Comparison of ENCODE assay signal across 8 cellular contexts in genomic region chrX:153708415-153708814, GRCh38. TPM values are rescaled to one million over a fixed set of nuclear protein-coding genes. Genes with fewer than 3 reads are reported as not detected.
DNase-seq lines count a peak whose midpoint lies in the region; ATAC-seq, FAIRE-seq and TF ChIP-seq lines count a peak whose summit lies in the region.

No MANE protein-coding gene starts in this region.

- H3K4me3 Mint-ChIP-seq in activated T-helper 2 cell treated with anti-CD3 and anti-CD28 coated beads, Interferon-gamma antibody, Interleukin-2, Interleukin-4, amounts not matched to agents 10 μg/mL and 5 μg/mL and 100 μg/mL, durations not matched to agents 14 hours and 24 hours and 36 hours (ENCODE audit: low read depth) = no peak overlapping the region
- H3K4me3 Mint-ChIP-seq in stimulated activated memory B cell treated with anti-CD40 and anti-IgM and Interleukin-4, amounts not matched to agents 10 μg/mL and 1 μg/mL and 100 μg/mL, for 72 hours = no peak overlapping the region

- TF ChIP-seq POLR2A in GM12892 (IDR thresholded peaks at IDR 0.05; ENCODE audit: low read depth, low read length) = no peak

- H3K27me3 Mint-ChIP-seq in activated T-helper 2 cell treated with anti-CD3 and anti-CD28 coated beads, Interferon-gamma antibody, Interleukin-2, Interleukin-4, amounts not matched to agents 10 μg/mL and 5 μg/mL and 100 μg/mL, durations not matched to agents 14 hours and 24 hours and 36 hours (ENCODE audit: low read depth) = no peaks in the 10 kb centered on the region
- no peaks in the 10 kb centered on the region for H3K27me3 Mint-ChIP-seq in stimulated activated memory B cell treated with anti-CD40 and anti-IgM and Interleukin-4, amounts not matched to agents 10 μg/mL and 1 μg/mL and 100 μg/mL, for 72 hours

- DNase-seq in AG08396 (ENCODE audit: low spot score) = peak; percentile 75
- DNase-seq in GM12892 (ENCODE audit: insufficient read length) = no peak
- DNase-seq in NCI-H2227 treated with DMSO at 0.1 percent for 48 hours (lab: John Stamatoyannopoulos, UW) = peak; percentile 55
- DNase-seq in activated T-helper 2 cell treated with anti-CD3 and anti-CD28 coated beads, Interferon-gamma antibody, Interleukin-2, Interleukin-4, amounts not matched to agents 10 μg/mL and 5 μg/mL and 100 μg/mL, durations not matched to agents 14 hours and 24 hours and 36 hours (ENCODE audit: low spot score) = peak; percentile 28
- DNase-seq in globus pallidus (ENCODE audit: low spot score) = peak; percentile 60
- DNase-seq in posterior cingulate gyrus = peak; percentile 63 to 97 (median 76)
- DNase-seq in activated CD8-positive, alpha-beta memory T cell treated with anti-CD3 and anti-CD28 coated beads for 24 hours = no peak

- H3K9me3 Mint-ChIP-seq in activated T-helper 2 cell treated with anti-CD3 and anti-CD28 coated beads, Interferon-gamma antibody, Interleukin-2, Interleukin-4, amounts not matched to agents 10 μg/mL and 5 μg/mL and 100 μg/mL, durations not matched to agents 14 hours and 24 hours and 36 hours = no peaks in the 10 kb centered on the region
- no peaks in the 10 kb centered on the region for H3K9me3 Mint-ChIP-seq in stimulated activated memory B cell treated with anti-CD40 and anti-IgM and Interleukin-4, amounts not matched to agents 10 μg/mL and 1 μg/mL and 100 μg/mL, for 72 hours

- FAIRE-seq in GM12892 (lab: Jason Lieb, UNC) = peak; percentile 76

- ATAC-seq in stimulated activated memory B cell treated with anti-CD40 and anti-IgM and Interleukin-4, amounts not matched to agents 10 μg/mL and 1 μg/mL and 100 μg/mL, for 72 hours = no peak

- H3K36me3 Mint-ChIP-seq in activated T-helper 2 cell treated with anti-CD3 and anti-CD28 coated beads, Interferon-gamma antibody, Interleukin-2, Interleukin-4, amounts not matched to agents 10 μg/mL and 5 μg/mL and 100 μg/mL, durations not matched to agents 14 hours and 24 hours and 36 hours (ENCODE audit: low read depth) = peaks cover 33% of the 10 kb centered on the region
- peaks cover 34% of the 10 kb centered on the region for H3K36me3 Mint-ChIP-seq in stimulated activated memory B cell treated with anti-CD40 and anti-IgM and Interleukin-4, amounts not matched to agents 10 μg/mL and 1 μg/mL and 100 μg/mL, for 72 hours

- intact Hi-C loops in activated T-helper 2 cell treated with anti-CD3 and anti-CD28 coated beads, Interferon-gamma antibody, Interleukin-2, Interleukin-4, amounts not matched to agents 10 μg/mL and 5 μg/mL and 100 μg/mL, durations not matched to agents 14 hours and 24 hours and 36 hours (cut with micrococcal nuclease) = no loop called here
- intact Hi-C loops in posterior cingulate gyrus (cut with DNase I) = no loop called here

- no peak overlapping the region for H3K27ac Mint-ChIP-seq in activated T-helper 2 cell treated with anti-CD3 and anti-CD28 coated beads, Interferon-gamma antibody, Interleukin-2, Interleukin-4, amounts not matched to agents 10 μg/mL and 5 μg/mL and 100 μg/mL, durations not matched to agents 14 hours and 24 hours and 36 hours
- H3K27ac Mint-ChIP-seq in stimulated activated memory B cell treated with anti-CD40 and anti-IgM and Interleukin-4, amounts not matched to agents 10 μg/mL and 1 μg/mL and 100 μg/mL, for 72 hours = no peak overlapping the region

- H3K4me1 Mint-ChIP-seq in activated T-helper 2 cell treated with anti-CD3 and anti-CD28 coated beads, Interferon-gamma antibody, Interleukin-2, Interleukin-4, amounts not matched to agents 10 μg/mL and 5 μg/mL and 100 μg/mL, durations not matched to agents 14 hours and 24 hours and 36 hours (ENCODE audit: low read depth) = no peaks in the 10 kb centered on the region
- H3K4me1 Mint-ChIP-seq in stimulated activated memory B cell treated with anti-CD40 and anti-IgM and Interleukin-4, amounts not matched to agents 10 μg/mL and 1 μg/mL and 100 μg/mL, for 72 hours = peaks cover 6% of the 10 kb centered on the region

RNA-seq across cellular contexts. Expression of gene BCAP31, which starts 15.8 kb away (rescaled TPM):
- 65.0 TPM for polyA plus RNA-seq in GM12892 (2012; ENCODE audit: missing spikeins)
- total RNA-seq in activated T-helper 2 cell treated with anti-CD3 and anti-CD28 coated beads, Interferon-gamma antibody, Interleukin-2, Interleukin-4, amounts not matched to agents 10 μg/mL and 5 μg/mL and 100 μg/mL, durations not matched to agents 14 hours and 24 hours and 36 hours = 154 TPM in 2 replicates

RNA-seq across cellular contexts. Expression of gene ABCD1, which starts 16.2 kb away (rescaled TPM):
- 0.47 TPM for polyA plus RNA-seq in GM12892 (2012; ENCODE audit: missing spikeins)
- total RNA-seq in activated T-helper 2 cell treated with anti-CD3 and anti-CD28 coated beads, Interferon-gamma antibody, Interleukin-2, Interleukin-4, amounts not matched to agents 10 μg/mL and 5 μg/mL and 100 μg/mL, durations not matched to agents 14 hours and 24 hours and 36 hours = 8.8 and 10.1 TPM in 2 replicates

RNA-seq across cellular contexts. Expression of gene SLC6A8, which starts 20.7 kb away (rescaled TPM):
- 1.8 TPM for polyA plus RNA-seq in GM12892 (2012; ENCODE audit: missing spikeins)
- 2.2 and 2.5 TPM in 2 replicates for total RNA-seq in activated T-helper 2 cell treated with anti-CD3 and anti-CD28 coated beads, Interferon-gamma antibody, Interleukin-2, Interleukin-4, amounts not matched to agents 10 μg/mL and 5 μg/mL and 100 μg/mL, durations not matched to agents 14 hours and 24 hours and 36 hours

RNA-seq across cellular contexts. Expression of gene PNCK, which starts 34.8 kb away (rescaled TPM):
- 2.3 TPM for polyA plus RNA-seq in GM12892 (2012; ENCODE audit: missing spikeins)
- total RNA-seq in activated T-helper 2 cell treated with anti-CD3 and anti-CD28 coated beads, Interferon-gamma antibody, Interleukin-2, Interleukin-4, amounts not matched to agents 10 μg/mL and 5 μg/mL and 100 μg/mL, durations not matched to agents 14 hours and 24 hours and 36 hours = 0.18 and 0.43 TPM in 2 replicates

RNA-seq across cellular contexts. Expression of gene PLXNB3, which starts 55.6 kb away (rescaled TPM):
- not detected for polyA plus RNA-seq in GM12892 (2012; ENCODE audit: missing spikeins)
- total RNA-seq in activated T-helper 2 cell treated with anti-CD3 and anti-CD28 coated beads, Interferon-gamma antibody, Interleukin-2, Interleukin-4, amounts not matched to agents 10 μg/mL and 5 μg/mL and 100 μg/mL, durations not matched to agents 14 hours and 24 hours and 36 hours = 0.62 and 0.91 TPM in 2 replicates

Comparison
In these comparisons a context has a peak if more than half of its experiments do, and no peak if none do; other contexts are left out.
1. DNase-seq: peak in AG08396 (single experiment), NCI-H2227 treated with DMSO at 0.1 percent for 48 hours (single experiment), activated T-helper 2 cell treated with anti-CD3 and anti-CD28 coated beads, Interferon-gamma antibody, Interleukin-2, Interleukin-4, amounts not matched to agents 10 μg/mL and 5 μg/mL and 100 μg/mL, durations not matched to agents 14 hours and 24 hours and 36 hours (single experiment), globus pallidus (single experiment) and posterior cingulate gyrus (10 of 10); none in GM12892 (single experiment) and activated CD8-positive, alpha-beta memory T cell treated with anti-CD3 and anti-CD28 coated beads for 24 hours (single experiment).